ENCODE assay signal across 18 cellular contexts in the genomic region with DNA sequence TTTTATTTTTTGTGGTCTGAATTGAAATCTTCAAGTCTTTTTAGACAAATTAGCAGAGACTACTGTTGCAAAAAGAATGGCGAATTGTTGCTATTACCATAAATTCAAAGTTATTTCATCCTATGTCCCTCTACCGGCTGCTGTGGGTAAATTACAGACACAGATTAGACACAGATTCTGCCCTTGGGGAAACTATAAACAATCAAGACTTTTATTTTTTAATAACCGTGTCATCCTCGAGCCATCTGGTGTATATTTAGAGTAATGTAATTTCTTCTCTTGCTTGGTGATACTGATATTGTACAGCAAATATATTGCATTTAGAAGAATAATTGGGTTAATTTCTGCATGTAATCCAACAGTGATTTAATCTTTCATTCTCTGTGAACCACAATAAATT.
DNase-seq lines count a peak whose midpoint lies in the region; ATAC-seq and TF ChIP-seq lines count a peak whose summit lies in the region.
"Had no signal": no experiment of that assay in that cellular context is flagged by ENCODE, and none has a peak within 500 bp of the region (broad histone marks: within the 10 kb centered on the region; RNA-seq: fewer than 3 reads in every experiment).

No MANE protein-coding gene starts in this region.

- H3K4me3 ChIP-seq in LNCaP clone FGC (ENCODE audit: low read depth, low read length) (no peak overlapping the region), astrocyte of the spinal cord (ENCODE audit: low read depth, low read length) (no peak overlapping the region)
- H3K4me3 ChIP-seq: prostate gland, thyroid gland had no signal

- DNase-seq in LNCaP clone FGC (ENCODE audit: low read depth) (no peak), astrocyte of the spinal cord (ENCODE audit: low read depth, low spot score) (no peak), iris pigment epithelial cell (ENCODE audit: low read depth) (peak; percentile 26), H4 (ENCODE audit: low spot score) (no peak)
- DNase-seq in activated CD8-positive, alpha-beta memory T cell treated with anti-CD3 and anti-CD28 coated beads, Interleukin-2, amount 50 U/mL, for 4 hours: no peak
- DNase-seq: activated CD4-positive, alpha-beta T cell treated with anti-CD3 and anti-CD28 coated beads for 48 hours; activated naive CD4-positive, alpha-beta T cell treated with anti-CD3 and anti-CD28 coated beads for 36 hours; mesendoderm; NCI-H1436 treated with DMSO at 0.1 percent for 48 hours; NCI-H345; nephron progenitor cell; SHP77 treated with DMSO at 0.1 percent for 48 hours; thyroid gland had no signal

- in situ Hi-C loops in astrocyte of the spinal cord (cut with HindIII; ENCODE audit: low sequenced_read_pairs): no loop called here

- TF ChIP-seq CTCF in C4-2B (conservative IDR thresholded peaks at IDR 0.05) (peak; percentile 42), LNCaP clone FGC (IDR thresholded peaks at IDR 0.05; ENCODE audit: control insufficient read depth, extremely low read depth, insufficient read depth) (peak; percentile 35), astrocyte of the spinal cord (IDR thresholded peaks at IDR 0.05; ENCODE audit: low read depth, low read length) (peak; percentile 43)

- H3K27ac ChIP-seq in C4-2B: no peak overlapping the region
- H3K27ac ChIP-seq: epithelial cell of prostate, prostate gland, thyroid gland had no signal

- ATAC-seq in GM18867 (IDR thresholded peaks at IDR 0.05; ENCODE audit: unreplicated experiment): no peak
- no peak for ATAC-seq in GM21576 (IDR thresholded peaks at IDR 0.05; ENCODE audit: unreplicated experiment)
